ENCODE assay signal across 1 cellular context in genomic region chr14:74541225-74541624, GRCh38.
TF ChIP-seq lines count a peak whose summit lies in the region.

No MANE protein-coding gene starts in this region.

TF ChIP-seq in HepG2, 621 proteins besides CTCF, POLR2A, EP300 and RAD21:
- TF ChIP-seq ZNF629 (CRISPR knock-in tag; conservative IDR thresholded peaks at IDR 0.05) (peak; percentile 61; the same call in 1 of the 2 replicates), MAX (IDR thresholded peaks at IDR 0.05) (no peak)
